Comparison of ENCODE assay signal across 8 cellular contexts in genomic region chr3:94946683-94947082, GRCh38.
"Had no signal": no experiment of that assay in that cellular context is flagged by ENCODE, and none has a peak within 500 bp of the region (broad histone marks: within the 10 kb centered on the region; RNA-seq: fewer than 3 reads in every experiment).

No MANE protein-coding gene starts in this region.

- H3K4me1 ChIP-seq: HAP-1 had no signal

- H3K9me3 ChIP-seq: HAP-1 had no signal

- H3K27ac Mint-ChIP-seq: HFFc6 had no signal

- H3K9ac ChIP-seq: GM23248 had no signal

- H3K36me3 ChIP-seq: HAP-1 had no signal

- ATAC-seq: HCT116, K562 had no signal

- DNase-seq: GM23248, GOT3, H7, HFFc6, IMR-90 had no signal

- H3K4me3 ChIP-seq: GM23248, HAP-1, K562 had no signal

- H3K4me3 Mint-ChIP-seq: HFFc6 had no signal

- H2AFZ ChIP-seq: GM23248 had no signal

- H3K27ac ChIP-seq: GM23248 had no signal
